Comparison of ENCODE assay signal across 7 cellular contexts in the genomic region with DNA sequence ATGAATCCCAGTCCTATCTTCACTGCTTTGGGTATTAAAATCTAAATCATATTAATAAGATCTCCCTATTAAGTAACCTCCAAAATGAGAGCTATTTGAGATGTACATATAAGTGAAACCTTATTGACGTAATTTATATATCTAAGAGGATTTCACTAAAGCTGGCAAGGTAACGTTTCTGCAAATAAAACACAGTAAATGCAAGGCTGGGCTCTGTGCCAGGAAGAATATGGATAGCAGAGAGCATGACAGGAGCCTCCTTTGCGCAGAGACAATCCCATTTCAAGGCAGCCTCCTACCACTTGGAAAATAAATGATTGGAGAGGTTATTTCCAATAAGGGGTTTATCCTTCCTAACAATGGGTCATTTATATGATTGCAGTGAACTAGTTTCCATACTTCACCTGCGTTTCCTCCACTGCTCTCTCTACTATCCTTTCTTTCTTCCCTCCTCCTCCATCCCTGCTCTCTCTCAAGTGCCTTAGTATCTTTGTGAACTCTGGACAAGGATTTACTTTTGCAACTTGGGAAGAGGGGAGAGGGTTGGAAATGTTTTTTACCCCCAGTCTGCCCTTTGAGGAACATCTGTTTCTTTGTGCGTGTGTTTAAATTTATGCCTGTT. TPM values are rescaled to one million over a fixed set of nuclear protein-coding genes. Genes with fewer than 3 reads are reported as not detected.
DNase-seq lines count a peak whose midpoint lies in the region; ATAC-seq and TF ChIP-seq lines count a peak whose summit lies in the region.

No MANE protein-coding gene starts in this region.

- CTCF ChIA-PET in OCI-LY7 (lab: Charles Lee; ENCODE audit: unreplicated experiment) = no interaction called here

- H3K9me3 ChIP-seq in HUES64 (ENCODE audit: insufficient read depth, low read depth, low read length) (no peaks in the 10 kb centered on the region), OCI-LY7 (ENCODE audit: low read length) (no peaks in the 10 kb centered on the region), skeletal muscle tissue (ENCODE audit: control insufficient read depth in 3 of 3, low read length in 3 of 3) (no peaks in the 10 kb centered on the region)

- no TSS peak for BruUV-seq in OCI-LY7 (replicated peaks; lab: Mats Ljungman, UMichigan)

- POLR2A ChIA-PET in OCI-LY7 (lab: Charles Lee) = interaction anchor here (0.6 to 2.9 kb wide), 4 partner anchors 9 to 152 kb away, joined by 3 to 12 read pairs (median 3); no protein-coding TSS in a partner anchor

- 0 out of 2 replicates have a peak, but pooled peaks cover 7% of the 10 kb centered on the region for H4K20me1 ChIP-seq in OCI-LY7 (ENCODE audit: insufficient read depth, low read length)

- 43% methylated on average over 5 of the region's 5 CpGs for WGBS in HUES64

- H3K79me2 ChIP-seq in OCI-LY7 (ENCODE audit: insufficient read depth, low read depth, low read length) = no peaks in the 10 kb centered on the region

- intact Hi-C loops in OCI-LY7 (cut with micrococcal nuclease; ENCODE audit: unreplicated experiment) = no loop called here

- peak overlapping the region; percentile 38; the same call in 1 of the 2 replicates for H2AFZ ChIP-seq in OCI-LY7 (ENCODE audit: low read length)

- H3K9me2 ChIP-seq in OCI-LY7 (ENCODE audit: insufficient read depth, low read length) = no peaks in the 10 kb centered on the region

- H3K4me1 ChIP-seq in HUES64 (ENCODE audit: insufficient read depth, low read length) (peaks cover 47% of the 10 kb centered on the region), OCI-LY7 (ENCODE audit: insufficient read depth, low read length, poor library complexity, severe bottlenecking) (peaks cover 51% of the 10 kb centered on the region), skeletal muscle tissue (ENCODE audit: control insufficient read depth in 3 of 3, insufficient read depth in 3 of 3, low read length in 3 of 3) (peaks cover 30 to 36% (median 33%) of the 10 kb centered on the region in 3 donors)

- H3K36me3 ChIP-seq in HUES64 (ENCODE audit: insufficient read depth, low read length) (no peaks in the 10 kb centered on the region), OCI-LY7 (ENCODE audit: insufficient read depth, low read length) (no peaks in the 10 kb centered on the region), skeletal muscle tissue (ENCODE audit: control insufficient read depth in 3 of 3, insufficient read depth in 3 of 3, low read length in 3 of 3) (peaks cover 0 to 2% (median 0%) of the 10 kb centered on the region in 3 donors)

- H3K4me3 ChIP-seq in HUES64 (ENCODE audit: low read length) (peak overlapping the region; percentile 24; the same call in 1 of the 2 replicates), OCI-LY7 (ENCODE audit: low read depth, low read length, poor library complexity, severe bottlenecking) (peak overlapping the region; percentile 46), skeletal muscle tissue (ENCODE audit: low read length in 3 of 3) (peak overlapping the region; percentile 3 to 94 (median 24))

- no peak for TF ChIP-seq CTCF in OCI-LY7 (conservative IDR thresholded peaks at IDR 0.05; ENCODE audit: low read length)

- peak overlapping the region; percentile 79 for H3K4me2 ChIP-seq in OCI-LY7 (ENCODE audit: low read length)

- H3K27me3 ChIP-seq in HUES64 (ENCODE audit: insufficient read depth, low read length) = peaks cover 81% of the 10 kb centered on the region
- no peaks in the 10 kb centered on the region for H3K27me3 ChIP-seq in skeletal muscle tissue (ENCODE audit: control insufficient read depth in 3 of 3, insufficient read depth in 3 of 3, low read length in 3 of 3)

- ATAC-seq in HG02610 (IDR thresholded peaks at IDR 0.05; ENCODE audit: unreplicated experiment) = no peak

- H3K9ac ChIP-seq in HUES64 (ENCODE audit: low read depth, low read length) = no peak overlapping the region
- H3K9ac ChIP-seq in skeletal muscle tissue (ENCODE audit: low read depth in 1 of 3, low read length in 3 of 3) = peak overlapping the region; percentile 10 to 52 (median 28)

- DNase-seq in OCI-LY7 (ENCODE audit: low spot score) (no peak), epithelial cell of prostate (ENCODE audit: low read depth, low spot score) (no peak), EL (no peak)
- DNase-seq in activated CD4-positive, alpha-beta T cell treated with anti-CD3 and anti-CD28 coated beads for 48 hours = no peak

- H3K27ac ChIP-seq in HUES64 (ENCODE audit: low read depth, low read length) (no peak overlapping the region), OCI-LY7 (ENCODE audit: low read depth, low read length, poor library complexity, severe bottlenecking) (no peak overlapping the region), epithelial cell of prostate (peak overlapping the region; percentile 73), skeletal muscle tissue (ENCODE audit: low read depth, low read length) (peak overlapping the region; percentile 84)

RNA-seq across cellular contexts. Expression of a gene that starts 3.0 kb away (rescaled TPM):
- 1.8 TPM for polyA plus RNA-seq in HUES64 (2013, experiment 1 of 2)
- 1.3 TPM for polyA plus RNA-seq in HUES64 (2013, experiment 2 of 2)
- total RNA-seq in OCI-LY7 (2014; rRNA removed; shearing (Covaris generic)) = 2.8 and 7.8 TPM in 2 replicates
- total RNA-seq in OCI-LY7 (2022) (16.4 and 18.8 TPM in 2 replicates), skeletal muscle tissue (31.3 TPM)

Comparison
In these comparisons a context has a peak if more than half of its experiments do, and no peak if none do; other contexts are left out.
1. H3K27ac ChIP-seq: peak in epithelial cell of prostate (single experiment) and skeletal muscle tissue (single experiment); none in HUES64 (single experiment) and OCI-LY7 (single experiment).
2. Peak in every context shown above with its lines, with median percentiles within 50 percentile points of each other: H3K4me3 ChIP-seq.